1 cellular context compared by ENCODE assay signal in the genomic region with DNA sequence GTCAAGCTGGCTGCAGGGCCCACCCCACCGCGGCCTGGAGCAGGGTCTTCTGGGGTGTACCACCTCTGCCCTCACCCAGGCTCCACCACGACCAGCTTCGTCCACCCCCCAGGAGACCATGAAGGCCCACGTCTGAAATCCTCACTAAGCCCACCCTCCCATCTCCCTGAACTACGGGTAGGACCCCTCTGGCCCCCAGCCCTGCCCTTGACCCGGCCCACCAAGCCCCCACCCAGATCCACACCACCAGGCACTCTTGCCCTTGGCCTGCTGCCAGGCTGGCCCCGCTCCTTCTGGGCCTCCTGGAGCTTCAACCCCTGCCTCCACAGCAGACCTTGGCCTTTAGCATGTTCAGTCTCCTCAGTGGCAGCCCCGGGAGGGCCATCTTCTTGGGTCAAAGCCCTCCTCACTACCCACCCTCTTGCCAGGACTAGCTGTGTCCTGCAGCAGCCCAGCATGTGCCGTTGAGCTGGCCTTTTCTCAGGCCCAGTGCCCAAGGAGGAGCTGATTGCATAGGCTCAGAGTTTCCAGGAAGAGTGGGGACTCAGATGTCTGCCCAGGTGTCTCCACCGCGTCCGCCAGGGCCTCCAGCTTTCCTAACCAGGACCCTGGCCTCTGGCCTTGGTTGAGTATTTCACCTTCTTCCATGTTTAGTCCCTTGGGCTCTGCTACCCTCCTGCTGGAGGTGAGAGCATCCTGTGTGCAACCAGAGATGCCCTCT.
TF ChIP-seq lines count a peak whose summit lies in the region.

No MANE protein-coding gene starts in this region.

TF ChIP-seq in A549, 52 proteins besides CTCF, POLR2A, EP300 and RAD21 (continued from another document):
- TF ChIP-seq, protein P1, sequence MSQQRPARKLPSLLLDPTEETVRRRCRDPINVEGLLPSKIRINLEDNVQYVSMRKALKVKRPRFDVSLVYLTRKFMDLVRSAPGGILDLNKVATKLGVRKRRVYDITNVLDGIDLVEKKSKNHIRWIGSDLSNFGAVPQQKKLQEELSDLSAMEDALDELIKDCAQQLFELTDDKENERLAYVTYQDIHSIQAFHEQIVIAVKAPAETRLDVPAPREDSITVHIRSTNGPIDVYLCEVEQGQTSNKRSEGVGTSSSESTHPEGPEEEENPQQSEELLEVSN (IDR thresholded peaks at IDR 0.05; ENCODE audit: borderline replicate concordance, low read depth) = no peak
- no peak for TF ChIP-seq CEBPB (IDR thresholded peaks at IDR 0.05)
- TF ChIP-seq, protein P2, sequence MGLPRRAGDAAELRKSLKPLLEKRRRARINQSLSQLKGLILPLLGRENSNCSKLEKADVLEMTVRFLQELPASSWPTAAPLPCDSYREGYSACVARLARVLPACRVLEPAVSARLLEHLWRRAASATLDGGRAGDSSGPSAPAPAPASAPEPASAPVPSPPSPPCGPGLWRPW (IDR thresholded peaks at IDR 0.05) = no peak
- TF ChIP-seq CBX2 (IDR thresholded peaks at IDR 0.05; ENCODE audit: borderline replicate concordance, low read depth) = no peak
- no peak for TF ChIP-seq RCOR1 (IDR thresholded peaks at IDR 0.05; ENCODE audit: low read depth, low read length)
- TF ChIP-seq EHF (CRISPR knock-in tag; IDR thresholded peaks at IDR 0.05) = no peak
- TF ChIP-seq, protein P3, sequence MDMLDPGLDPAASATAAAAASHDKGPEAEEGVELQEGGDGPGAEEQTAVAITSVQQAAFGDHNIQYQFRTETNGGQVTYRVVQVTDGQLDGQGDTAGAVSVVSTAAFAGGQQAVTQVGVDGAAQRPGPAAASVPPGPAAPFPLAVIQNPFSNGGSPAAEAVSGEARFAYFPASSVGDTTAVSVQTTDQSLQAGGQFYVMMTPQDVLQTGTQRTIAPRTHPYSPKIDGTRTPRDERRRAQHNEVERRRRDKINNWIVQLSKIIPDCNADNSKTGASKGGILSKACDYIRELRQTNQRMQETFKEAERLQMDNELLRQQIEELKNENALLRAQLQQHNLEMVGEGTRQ (IDR thresholded peaks at IDR 0.05) = no peak
- no peak for TF ChIP-seq ZNF302 (CRISPR knock-in tag; IDR thresholded peaks at IDR 0.05)
- TF ChIP-seq NR3C1 (IDR thresholded peaks at IDR 0.05) = no peak
- TF ChIP-seq CBX8 (IDR thresholded peaks at IDR 0.05) = no peak
- TF ChIP-seq BHLHE40 (IDR thresholded peaks at IDR 0.05; ENCODE audit: low read depth, low read length) = no peak
